ENCODE assay signal across 26 cellular contexts in genomic region chr10:12377891-12378290, GRCh38.
"Had no signal": no experiment of that assay in that cellular context is flagged by ENCODE, and none has a peak within 500 bp of the region (broad histone marks: within the 10 kb centered on the region; RNA-seq: fewer than 3 reads in every experiment).

No MANE protein-coding gene starts in this region.

- H3K4me1 ChIP-seq: upper lobe of right lung had no signal

- H3K4me3 ChIP-seq: tibial artery, upper lobe of right lung had no signal

- ATAC-seq: effector memory CD8-positive, alpha-beta T cell; naive thymus-derived CD8-positive, alpha-beta T cell; SK-N-SH treated with all-trans-retinoic acid at 6 μM for 48 hours; stimulated activated effector memory CD8-positive, alpha-beta T cell treated with anti-CD3 and anti-CD28 coated beads, Interleukin-12 subunit alpha, Interleukin-12 subunit beta, amount 100 ng/mL, for 72 hours; T-helper 17 cell; upper lobe of right lung had no signal

- H3K27me3 ChIP-seq: brain microvascular endothelial cell, tibial artery, upper lobe of right lung had no signal

- DNase-seq: activated CD4-positive, alpha-beta memory T cell treated with anti-CD3 and anti-CD28 coated beads, Interleukin-2, amount 10 ng/mL, durations not matched to agents 7 days and 5 days; activated CD4-positive, alpha-beta T cell treated with anti-CD3 and anti-CD28 coated beads for 1 hour; activated CD4-positive, alpha-beta T cell treated with anti-CD3 and anti-CD28 coated beads, Interleukin-2, amount 10 ng/mL, durations not matched to agents 7 days and 5 days; activated CD8-positive, alpha-beta memory T cell treated with anti-CD3 and anti-CD28 coated beads, Interleukin-2, amount 50 U/mL, for 48 hours; activated naive CD4-positive, alpha-beta T cell treated with Interleukin-2 at 50 U/mL for 16 hours; activated T-cell treated with anti-CD3 and anti-CD28 coated beads, Interleukin-2, amount 50 U/mL, for 48 hours; amniotic stem cell; brain microvascular endothelial cell; cortex of kidney; effector memory CD8-positive, alpha-beta T cell; erythroblast; hypothalamus; immature natural killer cell; naive thymus-derived CD8-positive, alpha-beta T cell; right cardiac atrium; stimulated activated CD4-positive, alpha-beta T cell treated with anti-CD3 and anti-CD28 coated beads, Interleukin-4, amount 100 ng/mL, for 1 hour; substantia nigra; T-helper 17 cell; T1000; tibial artery; upper lobe of right lung had no signal

- H3K27ac Mint-ChIP-seq: activated CD4-positive, alpha-beta memory T cell treated with anti-CD3 and anti-CD28 coated beads, Interleukin-2, amount 10 ng/mL, durations not matched to agents 7 days and 5 days; activated CD4-positive, alpha-beta T cell treated with anti-CD3 and anti-CD28 coated beads, Interleukin-2, amount 10 ng/mL, durations not matched to agents 7 days and 5 days; activated naive CD8-positive, alpha-beta T cell; activated T-helper 2 cell treated with anti-CD3 and anti-CD28 coated beads, Interferon-gamma antibody, Interleukin-2, Interleukin-4, amounts not matched to agents 10 μg/mL and 5 μg/mL and 100 μg/mL, durations not matched to agents 14 hours and 24 hours and 36 hours; naive thymus-derived CD8-positive, alpha-beta T cell; stimulated activated effector memory CD8-positive, alpha-beta T cell treated with anti-CD3 and anti-CD28 coated beads, Interleukin-12 subunit alpha, Interleukin-12 subunit beta, amount 100 ng/mL, for 72 hours; stimulated activated naive CD8-positive, alpha-beta T cell treated with anti-CD3 and anti-CD28 coated beads, Interleukin-15, Interleukin-2, amounts not matched to agents 100 ng/mL and 50 ng/mL, for 24 hours; T-helper 17 cell had no signal

- H3K27me3 Mint-ChIP-seq: activated CD4-positive, alpha-beta memory T cell treated with anti-CD3 and anti-CD28 coated beads, Interleukin-2, amount 10 ng/mL, durations not matched to agents 7 days and 5 days; activated CD4-positive, alpha-beta T cell treated with anti-CD3 and anti-CD28 coated beads, Interleukin-2, amount 10 ng/mL, durations not matched to agents 7 days and 5 days; activated naive CD8-positive, alpha-beta T cell; effector memory CD8-positive, alpha-beta T cell; naive thymus-derived CD8-positive, alpha-beta T cell; stimulated activated naive CD8-positive, alpha-beta T cell treated with anti-CD3 and anti-CD28 coated beads, Interleukin-15, Interleukin-2, amounts not matched to agents 100 ng/mL and 50 ng/mL, for 24 hours; T-helper 17 cell had no signal

- H3K9me3 Mint-ChIP-seq: activated CD4-positive, alpha-beta T cell treated with anti-CD3 and anti-CD28 coated beads, Interleukin-2, amount 10 ng/mL, durations not matched to agents 7 days and 5 days; activated T-helper 2 cell treated with anti-CD3 and anti-CD28 coated beads, Interferon-gamma antibody, Interleukin-2, Interleukin-4, amounts not matched to agents 10 μg/mL and 5 μg/mL and 100 μg/mL, durations not matched to agents 14 hours and 24 hours and 36 hours; effector memory CD8-positive, alpha-beta T cell; immature natural killer cell; naive thymus-derived CD8-positive, alpha-beta T cell; stimulated activated effector memory CD8-positive, alpha-beta T cell treated with anti-CD3 and anti-CD28 coated beads, Interleukin-12 subunit alpha, Interleukin-12 subunit beta, amount 100 ng/mL, for 72 hours; stimulated activated naive CD8-positive, alpha-beta T cell treated with anti-CD3 and anti-CD28 coated beads, Interleukin-15, Interleukin-2, amounts not matched to agents 100 ng/mL and 50 ng/mL, for 24 hours had no signal

- H3K36me3 Mint-ChIP-seq: stimulated activated effector memory CD8-positive, alpha-beta T cell treated with anti-CD3 and anti-CD28 coated beads, Interleukin-12 subunit alpha, Interleukin-12 subunit beta, amount 100 ng/mL, for 72 hours had no signal

- H3K27ac ChIP-seq: brain microvascular endothelial cell, upper lobe of right lung had no signal

- H3K4me3 Mint-ChIP-seq: activated CD4-positive, alpha-beta memory T cell treated with anti-CD3 and anti-CD28 coated beads, Interleukin-2, amount 10 ng/mL, durations not matched to agents 7 days and 5 days; activated CD4-positive, alpha-beta T cell treated with anti-CD3 and anti-CD28 coated beads, Interleukin-2, amount 10 ng/mL, durations not matched to agents 7 days and 5 days; activated naive CD8-positive, alpha-beta T cell; effector memory CD8-positive, alpha-beta T cell; immature natural killer cell; naive thymus-derived CD8-positive, alpha-beta T cell; stimulated activated effector memory CD8-positive, alpha-beta T cell treated with anti-CD3 and anti-CD28 coated beads, Interleukin-12 subunit alpha, Interleukin-12 subunit beta, amount 100 ng/mL, for 72 hours; stimulated activated naive CD8-positive, alpha-beta T cell treated with anti-CD3 and anti-CD28 coated beads, Interleukin-15, Interleukin-2, amounts not matched to agents 100 ng/mL and 50 ng/mL, for 24 hours; T-helper 17 cell had no signal

- H3K36me3 ChIP-seq: brain microvascular endothelial cell, tibial artery, upper lobe of right lung had no signal

- H3K9me3 ChIP-seq: tibial artery, upper lobe of right lung had no signal

- H3K4me1 Mint-ChIP-seq: activated CD4-positive, alpha-beta T cell treated with anti-CD3 and anti-CD28 coated beads, Interleukin-2, amount 10 ng/mL, durations not matched to agents 7 days and 5 days had no signal
